Comparison of ENCODE assay signal across 17 cellular contexts in the genomic region with DNA sequence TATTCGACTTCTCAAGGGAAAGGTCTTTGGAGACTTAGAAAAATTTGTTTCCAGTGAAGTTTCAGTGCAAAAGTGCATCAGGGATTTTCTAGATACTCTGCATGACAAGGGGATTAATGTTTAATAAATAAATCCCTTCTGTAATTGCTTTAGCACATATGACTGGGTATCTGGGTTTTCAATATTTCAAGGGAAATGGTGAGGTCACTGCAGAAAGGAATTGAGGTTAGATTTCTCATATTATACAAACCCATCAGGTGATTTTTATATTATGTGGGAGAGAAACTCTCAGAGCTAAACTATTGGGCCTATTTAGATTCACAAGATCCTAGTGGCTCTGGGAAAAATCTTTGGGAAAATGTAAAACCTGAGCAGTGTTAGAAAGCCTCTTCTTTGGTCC.
"Had no signal": no experiment of that assay in that cellular context is flagged by ENCODE, and none has a peak within 500 bp of the region (broad histone marks: within the 10 kb centered on the region; RNA-seq: fewer than 3 reads in every experiment).

No MANE protein-coding gene starts in this region.

- H3K27me3 Mint-ChIP-seq: activated CD4-positive, alpha-beta T cell treated with anti-CD3 and anti-CD28 coated beads for 36 hours had no signal

- H3K27ac Mint-ChIP-seq: activated CD4-positive, alpha-beta T cell treated with anti-CD3 and anti-CD28 coated beads for 36 hours; activated naive CD4-positive, alpha-beta T cell treated with anti-CD3 and anti-CD28 coated beads, Interleukin-2, amount 50 U/mL, for 24 hours; mesothelial cell of epicardium; naive B cell; neural progenitor cell; stimulated activated memory B cell treated with anti-CD40 and anti-IgM and Interleukin-4, amounts not matched to agents 10 μg/mL and 1 μg/mL and 100 μg/mL, for 72 hours had no signal

- DNase-seq: activated CD4-positive, alpha-beta T cell treated with anti-CD3 and anti-CD28 coated beads for 36 hours; activated CD4-positive, alpha-beta T cell treated with anti-CD3 and anti-CD28 coated beads, Interleukin-2, amount 50 U/mL, for 48 hours; activated gamma-delta T cell; dorsolateral prefrontal cortex; foreskin melanocyte; naive B cell; right lobe of liver; stimulated activated CD4-positive, alpha-beta T cell treated with anti-CD3 and anti-CD28 coated beads, Interleukin-4, amount 100 ng/mL, for 4 hours; T-helper 2 cell had no signal

- H3K9me3 Mint-ChIP-seq: activated naive CD4-positive, alpha-beta T cell treated with anti-CD3 and anti-CD28 coated beads, Interleukin-2, amount 50 U/mL, for 24 hours; mesothelial cell of epicardium; neural progenitor cell; stimulated activated memory B cell treated with anti-CD40 and anti-IgM and Interleukin-4, amounts not matched to agents 10 μg/mL and 1 μg/mL and 100 μg/mL, for 72 hours had no signal

- H3K4me1 ChIP-seq: neural progenitor cell had no signal

- H3K4me3 ChIP-seq: cardiac muscle cell, dorsolateral prefrontal cortex, lung, neural progenitor cell, right lobe of liver, thoracic aorta had no signal

- H3K27me3 ChIP-seq: cardiac muscle cell, dorsolateral prefrontal cortex, neural progenitor cell, right lobe of liver had no signal

- H2AFZ ChIP-seq: neural progenitor cell had no signal

- H3K9ac ChIP-seq: neural progenitor cell had no signal

- H3K36me3 Mint-ChIP-seq: activated naive CD4-positive, alpha-beta T cell treated with anti-CD3 and anti-CD28 coated beads, Interleukin-2, amount 50 U/mL, for 24 hours; mesothelial cell of epicardium; naive B cell; neural progenitor cell; stimulated activated memory B cell treated with anti-CD40 and anti-IgM and Interleukin-4, amounts not matched to agents 10 μg/mL and 1 μg/mL and 100 μg/mL, for 72 hours had no signal

- H3K4me1 Mint-ChIP-seq: activated CD4-positive, alpha-beta T cell treated with anti-CD3 and anti-CD28 coated beads for 36 hours; activated naive CD4-positive, alpha-beta T cell treated with anti-CD3 and anti-CD28 coated beads, Interleukin-2, amount 50 U/mL, for 24 hours; naive B cell; stimulated activated memory B cell treated with anti-CD40 and anti-IgM and Interleukin-4, amounts not matched to agents 10 μg/mL and 1 μg/mL and 100 μg/mL, for 72 hours had no signal

- FAIRE-seq: keratinocyte had no signal

- H3K9me3 ChIP-seq: right lobe of liver, thoracic aorta had no signal

- H3K4me2 ChIP-seq: neural progenitor cell had no signal

- H3K36me3 ChIP-seq: cardiac muscle cell, neural progenitor cell, right lobe of liver, thoracic aorta had no signal

- H3K27ac ChIP-seq: cardiac muscle cell, neural progenitor cell, right lobe of liver, thoracic aorta had no signal

- H3K4me3 Mint-ChIP-seq: activated CD4-positive, alpha-beta T cell treated with anti-CD3 and anti-CD28 coated beads for 36 hours; activated naive CD4-positive, alpha-beta T cell treated with anti-CD3 and anti-CD28 coated beads, Interleukin-2, amount 50 U/mL, for 24 hours; mesothelial cell of epicardium; naive B cell; neural progenitor cell; stimulated activated memory B cell treated with anti-CD40 and anti-IgM and Interleukin-4, amounts not matched to agents 10 μg/mL and 1 μg/mL and 100 μg/mL, for 72 hours had no signal
